In the genomic region with DNA sequence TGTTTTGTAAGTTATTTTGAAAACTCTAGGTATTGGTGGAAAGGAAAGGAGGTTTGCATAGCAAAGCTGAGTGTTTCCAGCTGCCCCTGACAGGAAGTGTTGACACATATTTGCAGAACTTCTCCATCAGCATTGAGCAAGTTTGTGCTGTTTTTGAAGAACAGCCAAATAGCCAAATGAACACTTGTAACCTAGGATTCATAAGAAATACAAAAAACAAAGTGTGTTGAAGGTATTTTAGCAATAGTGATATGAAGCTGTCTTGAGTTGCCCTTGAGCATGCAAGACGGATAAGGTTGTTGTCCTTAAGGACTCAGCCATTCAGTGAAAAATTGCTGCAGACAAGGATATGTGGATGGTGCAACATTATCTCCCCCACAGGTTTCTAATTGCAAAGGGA, we compare ENCODE assay signal across 10 cellular contexts.
DNase-seq lines count a peak whose midpoint lies in the region; ATAC-seq and TF ChIP-seq lines count a peak whose summit lies in the region.
"Had no signal": no experiment of that assay in that cellular context is flagged by ENCODE, and none has a peak within 500 bp of the region (broad histone marks: within the 10 kb centered on the region; RNA-seq: fewer than 3 reads in every experiment).

No MANE protein-coding gene starts in this region.

- no peak overlapping the region for H3K4me3 Mint-ChIP-seq in CD8-positive, alpha-beta T cell
- H3K4me3 Mint-ChIP-seq in endothelial cell (ENCODE audit: unreplicated experiment): no peak overlapping the region
- H3K4me3 Mint-ChIP-seq: stimulated activated naive CD8-positive, alpha-beta T cell treated with anti-CD3 and anti-CD28 coated beads, Interleukin-15, Interleukin-2, amounts not matched to agents 100 ng/mL and 50 ng/mL, for 24 hours had no signal

- CTCF ChIA-PET in CD8-positive, alpha-beta T cell (lab: Charles Lee): interaction anchor here (0.8 to 1.0 kb wide), 2 partner anchors 9 to 10 kb away, joined by 3 to 5 read pairs; no protein-coding TSS in a partner anchor

- no peak overlapping the region for H3K27ac ChIP-seq in CD8-positive, alpha-beta T cell (ENCODE audit: low read depth, low read length)
- peak overlapping the region; percentile 92 for H3K27ac ChIP-seq in neutrophil

- H3K36me3 ChIP-seq in CD8-positive, alpha-beta T cell (ENCODE audit: insufficient read depth, low read length): no peaks in the 10 kb centered on the region
- H3K36me3 ChIP-seq in neutrophil: no peaks in the 10 kb centered on the region

- POLR2A ChIA-PET in CD8-positive, alpha-beta T cell (lab: Charles Lee): no interaction called here

- H3K27me3 ChIP-seq in CD8-positive, alpha-beta T cell (ENCODE audit: insufficient read depth, low read length): no peaks in the 10 kb centered on the region
- no peaks in the 10 kb centered on the region for H3K27me3 ChIP-seq in neutrophil

- no peak for DNase-seq in CD8-positive, alpha-beta T cell
- DNase-seq in NCI-H69 (lab: John Stamatoyannopoulos, UW) (peak; percentile 20), fibroblast of peridontal ligament (ENCODE audit: extremely low read depth) (peak; percentile 39), endothelial cell (ENCODE audit: low spot score) (no peak), activated gamma-delta T cell treated with Interleukin-2 at 50 U/mL for 16 hours (no peak)
- DNase-seq in stimulated activated CD4-positive, alpha-beta T cell treated with anti-CD3 and anti-CD28 coated beads, Interleukin-1b, Interleukin-23, amount 100 ng/mL, for 48 hours: no peak
- DNase-seq: activated CD4-positive, alpha-beta T cell treated with anti-CD3 and anti-CD28 coated beads for 48 hours had no signal

- H3K9me3 ChIP-seq in CD8-positive, alpha-beta T cell (ENCODE audit: low read length): no peaks in the 10 kb centered on the region
- no peaks in the 10 kb centered on the region for H3K9me3 ChIP-seq in neutrophil

- no peak for ATAC-seq in CD8-positive, alpha-beta T cell
- no peak for ATAC-seq in HG03457 (IDR thresholded peaks at IDR 0.05; ENCODE audit: unreplicated experiment)

- H3K36me3 Mint-ChIP-seq in CD8-positive, alpha-beta T cell: no peaks in the 10 kb centered on the region
- H3K36me3 Mint-ChIP-seq in endothelial cell (ENCODE audit: low read depth, unreplicated experiment): no peaks in the 10 kb centered on the region

- no peaks in the 10 kb centered on the region for H3K9me3 Mint-ChIP-seq in CD8-positive, alpha-beta T cell
- no peaks in the 10 kb centered on the region for H3K9me3 Mint-ChIP-seq in endothelial cell (ENCODE audit: unreplicated experiment)
- H3K9me3 Mint-ChIP-seq: stimulated activated naive CD8-positive, alpha-beta T cell treated with anti-CD3 and anti-CD28 coated beads, Interleukin-15, Interleukin-2, amounts not matched to agents 100 ng/mL and 50 ng/mL, for 24 hours had no signal

- intact Hi-C loops in CD8-positive, alpha-beta T cell (cut with DNase I, micrococcal nuclease): no loop called here

- H3K4me3 ChIP-seq in CD8-positive, alpha-beta T cell (ENCODE audit: low read depth, low read length): no peak overlapping the region
- peak overlapping the region; percentile 45 to 47 for H3K4me3 ChIP-seq in neutrophil (ENCODE audit: low read depth in 1 of 2, low read length in 1 of 2)

- H3K4me1 Mint-ChIP-seq in CD8-positive, alpha-beta T cell (ENCODE audit: low read depth): peaks cover 26% of the 10 kb centered on the region
- H3K4me1 Mint-ChIP-seq in endothelial cell (ENCODE audit: unreplicated experiment): no peaks in the 10 kb centered on the region

- TF ChIP-seq CTCF in CD8-positive, alpha-beta T cell (IDR thresholded peaks at IDR 0.05): no peak
- no peak for TF ChIP-seq CTCF in neutrophil (IDR thresholded peaks at IDR 0.05)
- TF ChIP-seq CTCF in endothelial cell (IDR thresholded peaks at IDR 0.05; ENCODE audit: unreplicated experiment): no peak

- no peaks in the 10 kb centered on the region for H3K27me3 Mint-ChIP-seq in CD8-positive, alpha-beta T cell (ENCODE audit: low read depth)
- peaks cover 2% of the 10 kb centered on the region for H3K27me3 Mint-ChIP-seq in endothelial cell (ENCODE audit: unreplicated experiment)
- H3K27me3 Mint-ChIP-seq: stimulated activated naive CD8-positive, alpha-beta T cell treated with anti-CD3 and anti-CD28 coated beads, Interleukin-15, Interleukin-2, amounts not matched to agents 100 ng/mL and 50 ng/mL, for 24 hours had no signal

- peak overlapping the region; percentile 53 for H3K27ac Mint-ChIP-seq in CD8-positive, alpha-beta T cell
- H3K27ac Mint-ChIP-seq in endothelial cell (ENCODE audit: unreplicated experiment): no peak overlapping the region
- H3K27ac Mint-ChIP-seq: stimulated activated naive CD8-positive, alpha-beta T cell treated with anti-CD3 and anti-CD28 coated beads, Interleukin-15, Interleukin-2, amounts not matched to agents 100 ng/mL and 50 ng/mL, for 24 hours had no signal

- peaks cover 19% of the 10 kb centered on the region for H3K4me1 ChIP-seq in CD8-positive, alpha-beta T cell (ENCODE audit: insufficient read depth, low read length)
- H3K4me1 ChIP-seq in neutrophil (ENCODE audit: control insufficient read depth in 1 of 2, insufficient read depth in 1 of 2, low read depth in 1 of 2, low read length in 1 of 2): peaks cover 99 to 100% of the 10 kb centered on the region in 2 experiments

Comparison
In these comparisons a context has a peak if more than half of its experiments do, and no peak if none do; other contexts are left out.
1. DNase-seq: peak in NCI-H69 (single experiment) and fibroblast of peridontal ligament (single experiment); none in CD8-positive, alpha-beta T cell (0 of 7), endothelial cell (single experiment), activated gamma-delta T cell treated with Interleukin-2 at 50 U/mL for 16 hours (single experiment) and stimulated activated CD4-positive, alpha-beta T cell treated with anti-CD3 and anti-CD28 coated beads, Interleukin-1b, Interleukin-23, amount 100 ng/mL, for 48 hours (single experiment).